In genomic region chr12:12032771-12033588, GRCh38 we compare ENCODE assay signal across 8 cellular contexts. TPM values are rescaled to one million over a fixed set of nuclear protein-coding genes. Genes with fewer than 3 reads are reported as not detected.
DNase-seq lines count a peak whose midpoint lies in the region; ATAC-seq and TF ChIP-seq lines count a peak whose summit lies in the region.

No MANE protein-coding gene starts in this region.

- peak overlapping the region; percentile 84 for H3K27ac Mint-ChIP-seq in CD4-positive, alpha-beta T cell
- peak overlapping the region; percentile 61 for H3K27ac Mint-ChIP-seq in HFFc6
- peak overlapping the region; percentile 93 for H3K27ac Mint-ChIP-seq in activated CD4-positive, alpha-beta T cell treated with anti-CD3 and anti-CD28 coated beads, Interleukin-2, amount 10 ng/mL, durations not matched to agents 24 days and 14 days
- H3K27ac Mint-ChIP-seq in dendritic cell treated with granulocyte-macrophage colony-stimulating factor and Interleukin-4, amounts not matched to agents 40 ng/mL and 50 ng/mL, for 4 days = peak overlapping the region; percentile 84

- H3K27ac ChIP-seq in CD4-positive, alpha-beta T cell (ENCODE audit: low read depth, low read length) = no peak overlapping the region

- intact Hi-C loops in CD4-positive, alpha-beta T cell (cut with DNase I, micrococcal nuclease) = loop anchor here (1.0 to 10.0 kb wide), 10 partner anchors 23 to 1262 kb away; no protein-coding TSS in a partner anchor
- intact Hi-C loops in activated CD4-positive, alpha-beta T cell treated with anti-CD3 and anti-CD28 coated beads, Interleukin-2, amount 10 ng/mL, durations not matched to agents 24 days and 14 days (cut with micrococcal nuclease) = loop anchor here (1.0 to 10.0 kb wide), 10 partner anchors 23 to 478 kb away; no protein-coding TSS in a partner anchor
- intact Hi-C loops in dendritic cell treated with granulocyte-macrophage colony-stimulating factor and Interleukin-4, amounts not matched to agents 40 ng/mL and 50 ng/mL, for 4 days (cut with micrococcal nuclease) = loop anchor here (1.0 to 5.0 kb wide), 4 partner anchors 201 to 479 kb away; no protein-coding TSS in a partner anchor

- peak; percentile 84 for ATAC-seq in CD4-positive, alpha-beta T cell (ENCODE audit: poor library complexity)
- ATAC-seq in GM21576 (IDR thresholded peaks at IDR 0.05; ENCODE audit: unreplicated experiment) = no peak

- CTCF ChIA-PET in CD4-positive, alpha-beta T cell (lab: Charles Lee) = interaction anchor here (0.5 to 2.6 kb wide), 36 partner anchors 9 to 483 kb away, joined by 3 to 42 read pairs (median 4); no protein-coding TSS in a partner anchor

- no peaks in the 10 kb centered on the region for H3K9me3 Mint-ChIP-seq in CD4-positive, alpha-beta T cell
- no peaks in the 10 kb centered on the region for H3K9me3 Mint-ChIP-seq in HFFc6
- H3K9me3 Mint-ChIP-seq in activated CD4-positive, alpha-beta T cell treated with anti-CD3 and anti-CD28 coated beads, Interleukin-2, amount 10 ng/mL, durations not matched to agents 24 days and 14 days = peaks cover 9% of the 10 kb centered on the region
- no peaks in the 10 kb centered on the region for H3K9me3 Mint-ChIP-seq in dendritic cell treated with granulocyte-macrophage colony-stimulating factor and Interleukin-4, amounts not matched to agents 40 ng/mL and 50 ng/mL, for 4 days

- H3K4me1 Mint-ChIP-seq in CD4-positive, alpha-beta T cell (ENCODE audit: low read depth) = peaks cover 22% of the 10 kb centered on the region
- peaks cover 10% of the 10 kb centered on the region for H3K4me1 Mint-ChIP-seq in HFFc6 (ENCODE audit: low read depth)
- peaks cover 59% of the 10 kb centered on the region for H3K4me1 Mint-ChIP-seq in activated CD4-positive, alpha-beta T cell treated with anti-CD3 and anti-CD28 coated beads, Interleukin-2, amount 10 ng/mL, durations not matched to agents 24 days and 14 days
- peaks cover 52% of the 10 kb centered on the region for H3K4me1 Mint-ChIP-seq in dendritic cell treated with granulocyte-macrophage colony-stimulating factor and Interleukin-4, amounts not matched to agents 40 ng/mL and 50 ng/mL, for 4 days (ENCODE audit: low read depth)

- peak; percentile 90 for TF ChIP-seq CTCF in CD4-positive, alpha-beta T cell (IDR thresholded peaks at IDR 0.05)
- peak; percentile 97 for TF ChIP-seq CTCF in HFFc6 (IDR thresholded peaks at IDR 0.05)

- H3K27me3 ChIP-seq in CD4-positive, alpha-beta T cell (ENCODE audit: control insufficient read depth, insufficient read depth, low read length) = no peaks in the 10 kb centered on the region

- POLR2A ChIA-PET in CD4-positive, alpha-beta T cell (lab: Charles Lee) = interaction anchor here (0.6 to 3.0 kb wide), 13 partner anchors 23 to 487 kb away, joined by 3 to 34 read pairs (median 4); partner anchors contain the start of genes BORCS5 and ETV6

- DNase-seq in CD4-positive, alpha-beta T cell = peak; percentile 46 to 76 (median 65)
- DNase-seq in HFFc6 (peak; percentile 64), NCI-H345 treated with DMSO at 0.1 percent for 48 hours (lab: John Stamatoyannopoulos, UW; ENCODE audit: unreplicated experiment) (peak; percentile 77), left kidney (ENCODE audit: low read depth, low spot score) (peak; percentile 94)
- peak; percentile 90 for DNase-seq in activated CD4-positive, alpha-beta T cell treated with anti-CD3 and anti-CD28 coated beads, Interleukin-2, amount 10 ng/mL, durations not matched to agents 24 days and 14 days
- DNase-seq in stimulated activated CD4-positive, alpha-beta T cell treated with anti-CD3 and anti-CD28 coated beads, Interleukin-1b, Interleukin-23, amount 100 ng/mL, for 48 hours = peak; percentile 63

- H3K36me3 Mint-ChIP-seq in CD4-positive, alpha-beta T cell (ENCODE audit: low read depth) = no peaks in the 10 kb centered on the region
- H3K36me3 Mint-ChIP-seq in HFFc6 (ENCODE audit: low read depth) = no peaks in the 10 kb centered on the region
- no peaks in the 10 kb centered on the region for H3K36me3 Mint-ChIP-seq in activated CD4-positive, alpha-beta T cell treated with anti-CD3 and anti-CD28 coated beads, Interleukin-2, amount 10 ng/mL, durations not matched to agents 24 days and 14 days (ENCODE audit: low read depth)
- no peaks in the 10 kb centered on the region for H3K36me3 Mint-ChIP-seq in dendritic cell treated with granulocyte-macrophage colony-stimulating factor and Interleukin-4, amounts not matched to agents 40 ng/mL and 50 ng/mL, for 4 days (ENCODE audit: low read depth)

- peak overlapping the region; percentile 83 for H3K4me3 Mint-ChIP-seq in CD4-positive, alpha-beta T cell
- peak overlapping the region; percentile 82 for H3K4me3 Mint-ChIP-seq in HFFc6
- H3K4me3 Mint-ChIP-seq in activated CD4-positive, alpha-beta T cell treated with anti-CD3 and anti-CD28 coated beads, Interleukin-2, amount 10 ng/mL, durations not matched to agents 24 days and 14 days = peak overlapping the region; percentile 81
- peak overlapping the region; percentile 66 for H3K4me3 Mint-ChIP-seq in dendritic cell treated with granulocyte-macrophage colony-stimulating factor and Interleukin-4, amounts not matched to agents 40 ng/mL and 50 ng/mL, for 4 days

- H3K27me3 Mint-ChIP-seq in CD4-positive, alpha-beta T cell = no peaks in the 10 kb centered on the region
- H3K27me3 Mint-ChIP-seq in HFFc6 (ENCODE audit: insufficient read depth) = peaks cover 5% of the 10 kb centered on the region; the same call in 1 of the 2 replicates
- no peaks in the 10 kb centered on the region for H3K27me3 Mint-ChIP-seq in activated CD4-positive, alpha-beta T cell treated with anti-CD3 and anti-CD28 coated beads, Interleukin-2, amount 10 ng/mL, durations not matched to agents 24 days and 14 days
- H3K27me3 Mint-ChIP-seq in dendritic cell treated with granulocyte-macrophage colony-stimulating factor and Interleukin-4, amounts not matched to agents 40 ng/mL and 50 ng/mL, for 4 days = no peaks in the 10 kb centered on the region

- H3K9me3 ChIP-seq in CD4-positive, alpha-beta T cell (ENCODE audit: control insufficient read depth, low read length) = no peaks in the 10 kb centered on the region

RNA-seq across cellular contexts. Expression of gene BCL2L14, which starts 37.8 kb away (rescaled TPM):
- under 1 TPM; 0.28 to 0.38 TPM for total RNA-seq in CD4-positive, alpha-beta T cell
- total RNA-seq in HFFc6 (2021; fragmentation: NEBNext Ultra II Directional; extraction: Animal tissue kit (Norgen Biotek cat#: 25700)) = not detected
- 13.0 and 14.2 TPM in 2 replicates for total RNA-seq in activated CD4-positive, alpha-beta T cell treated with anti-CD3 and anti-CD28 coated beads, Interleukin-2, amount 10 ng/mL, durations not matched to agents 24 days and 14 days

Comparison
In these comparisons a context has a peak if more than half of its experiments do, and no peak if none do; other contexts are left out.
1. RNA of gene BCL2L14, which starts 37.8 kb away (total RNA-seq): 13.0 to 14.2 TPM in activated CD4-positive, alpha-beta T cell treated with anti-CD3 and anti-CD28 coated beads, Interleukin-2, amount 10 ng/mL, durations not matched to agents 24 days and 14 days; 0.28 to 0.38 TPM in CD4-positive, alpha-beta T cell and not detected in HFFc6; every median in the first group is over 10 times any median in the second.
2. Peak in every context shown above with its lines, with median percentiles within 50 percentile points of each other: DNase-seq, H3K27ac Mint-ChIP-seq and H3K4me3 Mint-ChIP-seq.